8 cellular contexts compared by ENCODE assay signal in genomic region chr5:14871573-14872069, GRCh38. TPM values are rescaled to one million over a fixed set of nuclear protein-coding genes. Genes with fewer than 3 reads are reported as not detected.
DNase-seq lines count a peak whose midpoint lies in the region; ATAC-seq, FAIRE-seq and TF ChIP-seq lines count a peak whose summit lies in the region.

ANKH (minus strand) TSS chr5:14871778; CDS start chr5:14871447, 331 bp downstream.

- peak; percentile 57 for DNase-seq in GM12892 (ENCODE audit: insufficient read length)
- DNase-seq in NB4 (ENCODE audit: low read depth): peak; percentile 88
- peak in 55 of 58 donors; percentile 17 to 88 (median 71) for DNase-seq in anterior cingulate cortex (lab: John Stamatoyannopoulos, UW)
- peak; percentile 86 to 94 (median 94) for DNase-seq in right cardiac atrium
- DNase-seq in renal cortical epithelial cell (ENCODE audit: low read depth): peak; percentile 21
- no peak for DNase-seq in vagina (ENCODE audit: extremely low spot score in 2 of 2)

- H3K27ac ChIP-seq in right cardiac atrium (ENCODE audit: low read length) (peak within 1 kb of the TSS; percentile 96), vagina (peak within 1 kb of the TSS; percentile 96)

- WGBS in right cardiac atrium: under 1% methylated on average over 78 of the region's 78 CpGs

- intact Hi-C loops in T-helper 1 cell treated with Interleukin-12 subunit alpha and Interleukin-12 subunit beta and Interleukin-4 antibody, amounts not matched to agents 30 ng/mL and 1 ng/mL, for 36 hours (cut with micrococcal nuclease): loop anchor here (1.0 to 5.0 kb wide), 10 partner anchors 55 to 729 kb away; partner anchors contain the start of genes OTULIN, OTULINL and TRIO
- intact Hi-C loops in right cardiac atrium (cut with DNase I): loop anchor here in 3 of 4 donors (5.0 to 10.0 kb wide), 5 partner anchors 123 to 147 kb away; no protein-coding TSS in a partner anchor
- intact Hi-C loops in vagina (cut with DNase I): no loop called here

- ATAC-seq in HG02588 (IDR thresholded peaks at IDR 0.05; ENCODE audit: unreplicated experiment) (peak; percentile 96), right cardiac atrium (peak; percentile 89 to 93)

- no peaks in the 10 kb centered on the region for H3K9me3 ChIP-seq in right cardiac atrium (ENCODE audit: control insufficient read depth, low read length)
- no peaks in the 10 kb centered on the region for H3K9me3 ChIP-seq in vagina

- TF ChIP-seq POLR2A in GM12892 (IDR thresholded peaks at IDR 0.05; ENCODE audit: low read depth, low read length) (no peak), NB4 (IDR thresholded peaks at IDR 0.05; ENCODE audit: extremely low read depth, insufficient read length) (peak; percentile 38), vagina (IDR thresholded peaks at IDR 0.05) (no peak)

- no peak for TF ChIP-seq CTCF in NB4 (IDR thresholded peaks at IDR 0.05; ENCODE audit: low read depth, low read length)
- TF ChIP-seq CTCF in vagina (IDR thresholded peaks at IDR 0.05): no peak

- H3K4me1 ChIP-seq in right cardiac atrium (ENCODE audit: control insufficient read depth, insufficient read depth, low read length) (peaks cover 3% of the 10 kb centered on the region), vagina (peaks cover 16% of the 10 kb centered on the region)

- H3K27me3 ChIP-seq in right cardiac atrium (ENCODE audit: control insufficient read depth, insufficient read depth) (no peaks in the 10 kb centered on the region), vagina (no peaks in the 10 kb centered on the region)

- H3K36me3 ChIP-seq in vagina: no peaks in the 10 kb centered on the region

- peak; percentile 92 for FAIRE-seq in GM12892 (lab: Jason Lieb, UNC)

- H3K4me3 ChIP-seq in NB4 (ENCODE audit: low read depth, low read length) (peak within 1 kb of the TSS; percentile 75), right cardiac atrium (ENCODE audit: low read length) (peak within 1 kb of the TSS; percentile 93), vagina (peak within 1 kb of the TSS; percentile 78 to 90)

RNA-seq across cellular contexts. Expression of gene ANKH, which starts in this region (rescaled TPM):
- polyA plus RNA-seq in GM12892 (2012; ENCODE audit: missing spikeins): 7.6 TPM
- total RNA-seq in T-helper 1 cell treated with Interleukin-12 subunit alpha and Interleukin-12 subunit beta and Interleukin-4 antibody, amounts not matched to agents 30 ng/mL and 1 ng/mL, for 36 hours: 39.1 and 43.6 TPM in 2 replicates
- 100 to 1,000 TPM; 132 to 155 (median 138) TPM for total RNA-seq in right cardiac atrium
- 60.9 TPM for polyA plus RNA-seq in right cardiac atrium
- 3.6 and 4.7 TPM in 2 replicates for total RNA-seq in renal cortical epithelial cell
- 30.9 TPM for total RNA-seq in vagina

Comparison
In these comparisons a context has a peak if more than half of its experiments do, and no peak if none do; other contexts are left out.
1. DNase-seq: peak in GM12892 (single experiment), NB4 (single experiment), anterior cingulate cortex (55 of 58), right cardiac atrium (3 of 3) and renal cortical epithelial cell (single experiment); none in vagina (0 of 2).
2. Peak in every context shown above with its lines, with median percentiles within 50 percentile points of each other: H3K4me3 ChIP-seq.